ENCODE assay signal across 12 cellular contexts in the genomic region with DNA sequence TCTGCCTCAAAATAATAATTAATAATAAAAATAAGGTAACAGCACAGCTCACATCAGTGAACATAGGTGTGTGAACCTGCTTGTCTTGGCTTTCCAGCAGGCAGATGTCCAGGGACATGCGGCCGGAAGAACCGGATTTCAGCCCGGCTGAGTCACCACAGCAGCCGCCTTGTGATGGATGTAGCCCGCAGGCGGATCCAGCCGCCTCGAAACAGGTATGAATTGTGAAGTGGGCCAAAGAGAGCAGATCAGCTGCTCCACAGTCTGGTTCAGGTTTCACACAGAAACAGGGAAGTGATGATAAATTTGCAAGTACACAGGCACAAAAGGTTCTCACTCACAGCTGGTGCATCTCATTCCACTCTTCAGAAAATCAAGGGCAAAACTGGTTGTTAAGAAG. TPM values are rescaled to one million over a fixed set of nuclear protein-coding genes. Genes with fewer than 3 reads are reported as not detected.
DNase-seq lines count a peak whose midpoint lies in the region; ATAC-seq, FAIRE-seq and TF ChIP-seq lines count a peak whose summit lies in the region.
"Had no signal": no experiment of that assay in that cellular context is flagged by ENCODE, and none has a peak within 500 bp of the region (broad histone marks: within the 10 kb centered on the region; RNA-seq: fewer than 3 reads in every experiment).

No MANE protein-coding gene starts in this region.

- no peaks in the 10 kb centered on the region for H3K36me3 Mint-ChIP-seq in activated CD4-positive, alpha-beta T cell treated with anti-CD3 and anti-CD28 coated beads for 36 hours (ENCODE audit: low read depth)

- no peak overlapping the region for H3K27ac Mint-ChIP-seq in activated CD4-positive, alpha-beta T cell treated with anti-CD3 and anti-CD28 coated beads for 36 hours

- TF ChIP-seq POLR2A in thyroid gland (IDR thresholded peaks at IDR 0.05): no peak

- H3K36me3 ChIP-seq in thyroid gland: no peaks in the 10 kb centered on the region
- H3K36me3 ChIP-seq in small intestine (ENCODE audit: control insufficient read depth in 2 of 2, insufficient read depth in 2 of 2, low read length in 2 of 2): no peaks in the 10 kb centered on the region

- H3K4me3 ChIP-seq in LNCaP clone FGC (ENCODE audit: low read depth, low read length) (no peak overlapping the region), thyroid gland (replicated peaks in 1 of 3) (no peak overlapping the region), small intestine (ENCODE audit: low read depth in 1 of 2, low read length in 2 of 2) (no peak overlapping the region)

- no peaks in the 10 kb centered on the region for H3K9me3 Mint-ChIP-seq in activated CD4-positive, alpha-beta T cell treated with anti-CD3 and anti-CD28 coated beads for 36 hours (ENCODE audit: low read depth)

- H3K27me3 ChIP-seq in thyroid gland (no peaks in the 10 kb centered on the region), small intestine (ENCODE audit: control insufficient read depth in 2 of 2, insufficient read depth in 2 of 2, low read length in 2 of 2) (no peaks in the 10 kb centered on the region)

- no peaks in the 10 kb centered on the region for H3K9me3 ChIP-seq in thyroid gland
- no peaks in the 10 kb centered on the region for H3K9me3 ChIP-seq in small intestine (ENCODE audit: control insufficient read depth, low read depth)

- POLR2A ChIA-PET in activated CD4-positive, alpha-beta T cell treated with anti-CD3 and anti-CD28 coated beads for 36 hours (lab: Charles Lee): no interaction called here

- CTCF ChIA-PET in activated CD4-positive, alpha-beta T cell treated with anti-CD3 and anti-CD28 coated beads for 36 hours (lab: Charles Lee): interaction anchor here (0.6 kb wide), 1 partner anchor 235 kb away, joined by 4 read pairs; no protein-coding TSS in a partner anchor

- DNase-seq in LNCaP clone FGC (ENCODE audit: low read depth): peak; percentile 97
- peak; percentile 80 to 86 for DNase-seq in NCI-H526 (lab: John Stamatoyannopoulos, UW)
- DNase-seq in glomerular visceral epithelial cell (ENCODE audit: extremely low spot score): peak; percentile 35
- peak; percentile 77 for DNase-seq in thyroid gland
- DNase-seq in small intestine: no peak
- no peak for DNase-seq in activated CD4-positive, alpha-beta T cell treated with anti-CD3 and anti-CD28 coated beads for 36 hours
- DNase-seq: erythroblast, left cardiac atrium, posterior cingulate gyrus had no signal

- H3K4me1 ChIP-seq in thyroid gland (no peaks in the 10 kb centered on the region), small intestine (ENCODE audit: control insufficient read depth in 2 of 2, insufficient read depth in 1 of 2, low read depth in 1 of 2, low read length in 1 of 2) (no peaks in the 10 kb centered on the region)

- WGBS in thyroid gland, 2 donors: 74 to 91% methylated on average over 9 of the region's 9 CpGs
- WGBS in small intestine, 3 donors: 91 to 93% (median 93%) methylated on average over 9 of the region's 9 CpGs

- no peak overlapping the region for H3K4me3 Mint-ChIP-seq in activated CD4-positive, alpha-beta T cell treated with anti-CD3 and anti-CD28 coated beads for 36 hours

- intact Hi-C loops in thyroid gland (cut with DNase I): no loop called here
- intact Hi-C loops in activated CD4-positive, alpha-beta T cell treated with anti-CD3 and anti-CD28 coated beads for 36 hours (cut with DNase I, micrococcal nuclease): no loop called here

- H3K4me1 Mint-ChIP-seq in activated CD4-positive, alpha-beta T cell treated with anti-CD3 and anti-CD28 coated beads for 36 hours: no peaks in the 10 kb centered on the region

- no peak overlapping the region for H3K27ac ChIP-seq in thyroid gland
- no peak overlapping the region for H3K27ac ChIP-seq in small intestine (ENCODE audit: low read depth in 1 of 2, low read length in 1 of 2)

- peaks cover 3% of the 10 kb centered on the region for H3K27me3 Mint-ChIP-seq in activated CD4-positive, alpha-beta T cell treated with anti-CD3 and anti-CD28 coated beads for 36 hours

- TF ChIP-seq CTCF in LNCaP clone FGC (IDR thresholded peaks at IDR 0.05; ENCODE audit: control insufficient read depth, extremely low read depth, insufficient read depth): no peak
- no peak for TF ChIP-seq CTCF in thyroid gland (IDR thresholded peaks at IDR 0.05)

- no peak for FAIRE-seq in small intestine (lab: Jason Lieb, UNC)

- no peak for ATAC-seq in activated CD4-positive, alpha-beta T cell treated with anti-CD3 and anti-CD28 coated beads for 36 hours
- ATAC-seq in GM18909 (IDR thresholded peaks at IDR 0.05; ENCODE audit: poor library complexity, unreplicated experiment): no peak
- ATAC-seq in GM18517 (IDR thresholded peaks at IDR 0.05; ENCODE audit: unreplicated experiment): no peak
- ATAC-seq: left cardiac atrium had no signal

RNA-seq across cellular contexts. Expression of a gene that starts 55.1 kb away (rescaled TPM):
- 100 to 1,000 TPM; 333 to 768 (median 629) TPM for total RNA-seq in thyroid gland
- 10 to 100 TPM in 1 of 3 donors, 1 to 10 TPM in 2; 2.5 to 10.1 (median 4.6) TPM for polyA plus RNA-seq in small intestine
- not detected for total RNA-seq in activated CD4-positive, alpha-beta T cell treated with anti-CD3 and anti-CD28 coated beads for 36 hours
- total RNA-seq: activated CD8-positive, alpha-beta memory T cell treated with anti-CD3 and anti-CD28 coated beads for 36 hours had no signal

Comparison
In these comparisons a context has a peak if more than half of its experiments do, and no peak if none do; other contexts are left out.
1. DNase-seq: peak in LNCaP clone FGC (single experiment), NCI-H526 (2 of 2), glomerular visceral epithelial cell (single experiment) and thyroid gland (2 of 2); none in small intestine (single experiment) and activated CD4-positive, alpha-beta T cell treated with anti-CD3 and anti-CD28 coated beads for 36 hours (single experiment).
2. RNA of a gene that starts 55.1 kb away (total RNA-seq): 333 to 768 TPM in thyroid gland; not detected in activated CD4-positive, alpha-beta T cell treated with anti-CD3 and anti-CD28 coated beads for 36 hours; every median in the first group is over 100 times any median in the second.